ENCODE assay signal across 23 cellular contexts in genomic region chr21:28971171-28971570, GRCh38. TPM values are rescaled to one million over a fixed set of nuclear protein-coding genes. Genes with fewer than 3 reads are reported as not detected.
DNase-seq lines count a peak whose midpoint lies in the region; ATAC-seq and TF ChIP-seq lines count a peak whose summit lies in the region.
"Had no signal": no experiment of that assay in that cellular context is flagged by ENCODE, and none has a peak within 500 bp of the region (broad histone marks: within the 10 kb centered on the region; RNA-seq: fewer than 3 reads in every experiment).

No MANE protein-coding gene starts in this region.

- no peak overlapping the region for H4K5ac ChIP-seq in mesendoderm (ENCODE audit: low read length)

- H3K18ac ChIP-seq in mesendoderm (ENCODE audit: low read length) = no peak overlapping the region

- H3K56ac ChIP-seq in mesendoderm (ENCODE audit: low read length) = no peak overlapping the region

- H4K8ac ChIP-seq in mesendoderm (ENCODE audit: low read depth, low read length) = no peak overlapping the region

- H3K4me1 ChIP-seq in HUES64 (ENCODE audit: insufficient read depth, low read length) = peaks cover 15% of the 10 kb centered on the region; the same call in 1 of the 2 replicates
- H3K4me1 ChIP-seq in mesendoderm (ENCODE audit: control insufficient read depth, low read depth, low read length) = no peaks in the 10 kb centered on the region

- no peak overlapping the region for H2AK5ac ChIP-seq in mesendoderm (ENCODE audit: low read length)

- H2BK5ac ChIP-seq in mesendoderm (ENCODE audit: low read length) = no peak overlapping the region

- H3K79me2 ChIP-seq in mesendoderm (ENCODE audit: control insufficient read depth, insufficient read depth, low read length) = no peaks in the 10 kb centered on the region

- 95% methylated on average over 1 of the region's 2 CpGs for WGBS in HUES64
- WGBS in mesendoderm (ENCODE audit: extremely low coverage, insufficient coverage, low lambda C conversion rate) = no CpG with 5 or more reads among the region's 2 CpGs

- no peaks in the 10 kb centered on the region for H3K79me1 ChIP-seq in mesendoderm (ENCODE audit: low read length)

- H3K9ac ChIP-seq in HUES64 (ENCODE audit: low read depth, low read length) = peak overlapping the region; percentile 22; the same call in 1 of the 2 replicates
- no peak overlapping the region for H3K9ac ChIP-seq in mesendoderm (ENCODE audit: low read length)

- no peak for TF ChIP-seq CTCF in choroid plexus epithelial cell (conservative IDR thresholded peaks at IDR 0.05; ENCODE audit: low read depth, low read length)

- no peak overlapping the region for H2BK15ac ChIP-seq in mesendoderm (replicated peaks; ENCODE audit: low read depth)

- no peak overlapping the region for H3K23ac ChIP-seq in mesendoderm (ENCODE audit: low read length)

- DNase-seq in AG08395 (ENCODE audit: low spot score) (peak; percentile 19), choroid plexus epithelial cell (ENCODE audit: low read depth) (peak; percentile 21), mesendoderm (peak; percentile 57), NCI-H524 treated with DMSO at 0.1 percent for 48 hours (lab: John Stamatoyannopoulos, UW) (no peak), UCSD-AML1 (lab: John Stamatoyannopoulos, UW; ENCODE audit: unreplicated experiment) (no peak), NCI-H510A (lab: John Stamatoyannopoulos, UW) (no peak)
- DNase-seq: ACHN; activated CD4-positive, alpha-beta T cell treated with anti-CD3 and anti-CD28 coated beads, Interleukin-2, amount 50 U/mL, for 48 hours; activated naive CD4-positive, alpha-beta T cell treated with anti-CD3 and anti-CD28 coated beads for 36 hours; activated T-cell treated with anti-CD3 and anti-CD28 coated beads, Interleukin-2, amount 50 U/mL, for 1 hour; aorta; CD8-positive, alpha-beta T cell; DMS79 treated with DMSO at 0.1 percent for 48 hours; foreskin keratinocyte; NCI-H1105; NCI-H510A treated with DMSO at 0.1 percent for 48 hours; SHP77; stimulated activated CD4-positive, alpha-beta T cell treated with anti-CD3 and anti-CD28 coated beads, Interleukin-4, amount 100 ng/mL, for 1 hour; T-helper 1 cell had no signal

- H2BK120ac ChIP-seq in mesendoderm (ENCODE audit: low read depth, low read length) = no peak overlapping the region

- H3K4ac ChIP-seq in mesendoderm (ENCODE audit: low read depth, low read length) = no peak overlapping the region

- no peak overlapping the region for H3K4me3 ChIP-seq in HUES64 (ENCODE audit: low read length)
- no peak overlapping the region for H3K4me3 ChIP-seq in choroid plexus epithelial cell (ENCODE audit: low read depth, low read length)
- H3K4me3 ChIP-seq in mesendoderm (ENCODE audit: low read length) = no peak overlapping the region
- H3K4me3 ChIP-seq: smooth muscle cell had no signal

- no peaks in the 10 kb centered on the region for H3K9me3 ChIP-seq in HUES64 (ENCODE audit: insufficient read depth, low read depth, low read length)

- H3K27ac ChIP-seq in HUES64 (ENCODE audit: low read depth, low read length) (peak overlapping the region; percentile 4; the same call in 1 of the 2 replicates), mesendoderm (ENCODE audit: low read depth, low read length) (no peak overlapping the region)
- H3K27ac ChIP-seq: foreskin keratinocyte, VCaP had no signal

- no peak overlapping the region for H3K4me2 ChIP-seq in mesendoderm (ENCODE audit: low read length)
- H3K4me2 ChIP-seq: smooth muscle cell had no signal

- peaks cover 71% of the 10 kb centered on the region for H3K36me3 ChIP-seq in HUES64 (ENCODE audit: insufficient read depth, low read length)
- no peaks in the 10 kb centered on the region for H3K36me3 ChIP-seq in mesendoderm (ENCODE audit: control insufficient read depth, insufficient read depth, low read length)

- H3K27me3 ChIP-seq in HUES64 (ENCODE audit: insufficient read depth, low read length) (no peaks in the 10 kb centered on the region), mesendoderm (ENCODE audit: insufficient read depth, low read length, poor library complexity) (no peaks in the 10 kb centered on the region)
- H3K27me3 ChIP-seq: foreskin keratinocyte had no signal

- no peak for ATAC-seq in HG02798 (IDR thresholded peaks at IDR 0.05; ENCODE audit: poor library complexity, unreplicated experiment)
- ATAC-seq: CD8-positive, alpha-beta T cell; foreskin keratinocyte had no signal

RNA-seq across cellular contexts. Expression of gene LTN1, which starts 21.5 kb away (rescaled TPM):
- polyA plus RNA-seq in HUES64 (2013, experiment 1 of 2) = 14.2 TPM
- 15.4 TPM for polyA plus RNA-seq in HUES64 (2013, experiment 2 of 2)
- polyA plus RNA-seq in mesendoderm (2013, experiment 1 of 2) = 10.4 TPM
- 10.3 TPM for polyA plus RNA-seq in mesendoderm (2013, experiment 2 of 2)

RNA-seq across cellular contexts. Expression of gene RWDD2B, which starts 48.0 kb away (rescaled TPM):
- 9.0 TPM for polyA plus RNA-seq in HUES64 (2013, experiment 1 of 2)
- polyA plus RNA-seq in HUES64 (2013, experiment 2 of 2) = 10.5 TPM
- polyA plus RNA-seq in mesendoderm (2013, experiment 1 of 2) = 3.0 TPM
- 2.8 TPM for polyA plus RNA-seq in mesendoderm (2013, experiment 2 of 2)

RNA-seq across cellular contexts. Expression of gene USP16, which starts 53.3 kb away (rescaled TPM):
- 18.1 TPM for polyA plus RNA-seq in HUES64 (2013, experiment 1 of 2)
- 17.7 TPM for polyA plus RNA-seq in HUES64 (2013, experiment 2 of 2)
- polyA plus RNA-seq in mesendoderm (2013, experiment 1 of 2) = 28.7 TPM
- 28.7 TPM for polyA plus RNA-seq in mesendoderm (2013, experiment 2 of 2)

Comparison
In these comparisons a context has a peak if more than half of its experiments do, and no peak if none do; other contexts are left out.
1. DNase-seq: peak in AG08395 (single experiment), choroid plexus epithelial cell (single experiment) and mesendoderm (single experiment); none in NCI-H524 treated with DMSO at 0.1 percent for 48 hours (single experiment), UCSD-AML1 (single experiment) and NCI-H510A (single experiment).